22 cellular contexts compared by ENCODE assay signal in genomic region chr10:11616021-11616420, GRCh38.
"Had no signal": no experiment of that assay in that cellular context is flagged by ENCODE, and none has a peak within 500 bp of the region (broad histone marks: within the 10 kb centered on the region; RNA-seq: fewer than 3 reads in every experiment).

No MANE protein-coding gene starts in this region.

- H3K9me3 ChIP-seq: body of pancreas, tibial artery, uterus had no signal

- H3K27ac Mint-ChIP-seq: activated naive CD8-positive, alpha-beta T cell had no signal

- H3K27me3 Mint-ChIP-seq: activated naive CD8-positive, alpha-beta T cell had no signal

- ATAC-seq: body of pancreas; left lobe of liver; stimulated activated naive CD8-positive, alpha-beta T cell treated with anti-CD3 and anti-CD28 coated beads, Interleukin-15, Interleukin-2, amounts not matched to agents 100 U/mL and 50 U/mL, for 24 hours had no signal

- H3K27me3 ChIP-seq: body of pancreas, dorsolateral prefrontal cortex, tibial artery, uterus had no signal

- DNase-seq: activated CD4-positive, alpha-beta T cell treated with anti-CD3 and anti-CD28 coated beads, Interleukin-2, amount 50 U/mL, for 1 hour; activated gamma-delta T cell; amygdala; body of pancreas; caudate nucleus; dorsolateral prefrontal cortex; foreskin melanocyte; head of caudate nucleus; kidney; nephron progenitor cell; occipital lobe; posterior cingulate gyrus; retina; stimulated activated CD4-positive, alpha-beta T cell treated with anti-CD3 and anti-CD28 coated beads, Interleukin-12 subunit alpha, Interleukin-12 subunit beta, amount 100 ng/mL, for 4 hours; stimulated activated CD4-positive, alpha-beta T cell treated with anti-CD3 and anti-CD28 coated beads, Interleukin-1b, Interleukin-23, amount 100 ng/mL, for 48 hours; stimulated activated naive CD8-positive, alpha-beta T cell treated with anti-CD3 and anti-CD28 coated beads, Interleukin-15, Interleukin-2, amounts not matched to agents 100 U/mL and 50 U/mL, for 24 hours; substantia nigra; tibial artery; uterus had no signal

- H3K4me3 Mint-ChIP-seq: activated naive CD8-positive, alpha-beta T cell; nephron progenitor cell had no signal

- H3K36me3 ChIP-seq: tibial artery, uterus had no signal

- H3K4me3 ChIP-seq: body of pancreas, dorsolateral prefrontal cortex, tibial artery, uterus had no signal

- H3K4me1 ChIP-seq: uterus had no signal

- H3K27ac ChIP-seq: body of pancreas, dorsolateral prefrontal cortex, epithelial cell of prostate, tibial artery, uterus had no signal
